8 cellular contexts compared by ENCODE assay signal in genomic region chr2:74554821-74555531, GRCh38. TPM values are rescaled to one million over a fixed set of nuclear protein-coding genes. Genes with fewer than 3 reads are reported as not detected.
A peak's percentile ranks its signal among the peaks of the same experiment; 100 is the strongest.
DNase-seq lines count a peak whose midpoint lies in the region; ATAC-seq and TF ChIP-seq lines count a peak whose summit lies in the region.

No MANE protein-coding gene starts in this region.

- H3K36me3 ChIP-seq in SU-DHL-6 (ENCODE audit: low read length) = no peaks in the 10 kb centered on the region

- H4K20me1 ChIP-seq in SU-DHL-6 (ENCODE audit: low read depth, low read length) = no peaks in the 10 kb centered on the region

- no peaks in the 10 kb centered on the region for H3K9me3 Mint-ChIP-seq in activated CD8-positive, alpha-beta memory T cell treated with anti-CD3 and anti-CD28 coated beads, Interleukin-2, amount 10 ng/mL, durations not matched to agents 7 days and 5 days (ENCODE audit: low read depth)

- H3K27ac ChIP-seq in SU-DHL-6 (ENCODE audit: low read depth, low read length) = no peak overlapping the region
- H3K27ac ChIP-seq in layer of hippocampus (ENCODE audit: low read depth, low read length) = peak overlapping the region; percentile 71

- H3K9me2 ChIP-seq in SU-DHL-6 (replicated peaks; ENCODE audit: insufficient read depth, low read length) = no peaks in the 10 kb centered on the region

- H3K27me3 ChIP-seq in SU-DHL-6 (ENCODE audit: low read length) (no peaks in the 10 kb centered on the region), layer of hippocampus (ENCODE audit: control insufficient read depth, insufficient read depth, low read length) (no peaks in the 10 kb centered on the region)

- H3K4me3 Mint-ChIP-seq in activated CD8-positive, alpha-beta memory T cell treated with anti-CD3 and anti-CD28 coated beads, Interleukin-2, amount 10 ng/mL, durations not matched to agents 7 days and 5 days = peak overlapping the region; percentile 91

- no peaks in the 10 kb centered on the region for H3K79me2 ChIP-seq in SU-DHL-6 (ENCODE audit: insufficient read depth, low read length)

- ATAC-seq in activated CD8-positive, alpha-beta memory T cell treated with anti-CD3 and anti-CD28 coated beads, Interleukin-2, amount 10 ng/mL, durations not matched to agents 7 days and 5 days = peak; percentile 63
- ATAC-seq in HG03045 (IDR thresholded peaks at IDR 0.05; ENCODE audit: unreplicated experiment) = peak; percentile 41

- H3K4me1 Mint-ChIP-seq in activated CD8-positive, alpha-beta memory T cell treated with anti-CD3 and anti-CD28 coated beads, Interleukin-2, amount 10 ng/mL, durations not matched to agents 7 days and 5 days = peaks cover 32% of the 10 kb centered on the region

- TF ChIP-seq CTCF in SU-DHL-6 (IDR thresholded peaks at IDR 0.05; ENCODE audit: insufficient read depth, low read length, poor library complexity, severe bottlenecking) (no peak), cardiac fibroblast (IDR thresholded peaks at IDR 0.05; ENCODE audit: low read depth, low read length) (peak; percentile 4)

- H3K4me2 ChIP-seq in SU-DHL-6 (ENCODE audit: low read depth, low read length, poor library complexity, severe bottlenecking) = peak overlapping the region; percentile 69

- peak overlapping the region; percentile 96 for H3K27ac Mint-ChIP-seq in activated CD8-positive, alpha-beta memory T cell treated with anti-CD3 and anti-CD28 coated beads, Interleukin-2, amount 10 ng/mL, durations not matched to agents 7 days and 5 days

- H3F3A ChIP-seq in SU-DHL-6 (ENCODE audit: insufficient read depth) = no peaks in the 10 kb centered on the region

- peak overlapping the region; percentile 95 for H2AFZ ChIP-seq in SU-DHL-6 (ENCODE audit: low read depth, low read length, severe bottlenecking)

- CTCF ChIA-PET in activated CD8-positive, alpha-beta memory T cell treated with anti-CD3 and anti-CD28 coated beads, Interleukin-2, amount 10 ng/mL, durations not matched to agents 7 days and 5 days (lab: Charles Lee) = interaction anchor here (0.8 to 15.0 kb wide), 5 partner anchors 12 to 32 kb away, joined by 3 to 124 read pairs (median 3); no protein-coding TSS in a partner anchor

- peak; percentile 64 for DNase-seq in activated CD8-positive, alpha-beta memory T cell treated with anti-CD3 and anti-CD28 coated beads, Interleukin-2, amount 10 ng/mL, durations not matched to agents 7 days and 5 days
- DNase-seq in activated CD8-positive, alpha-beta memory T cell treated with anti-CD3 and anti-CD28 coated beads for 24 hours = no peak
- DNase-seq in cardiac fibroblast (ENCODE audit: low read depth in 2 of 2) (peak; percentile 46 to 51), HPDE6-E6E7 (ENCODE audit: extremely low spot score) (no peak)
- DNase-seq in stimulated activated CD4-positive, alpha-beta T cell treated with anti-CD3 and anti-CD28 coated beads, Interleukin-4, amount 100 ng/mL, for 4 hours = peak; percentile 36 to 44

- H3K4me3 ChIP-seq in SU-DHL-6 (ENCODE audit: insufficient read depth, low read length, poor library complexity, severe bottlenecking) = peak overlapping the region; percentile 84
- H3K4me3 ChIP-seq in cardiac fibroblast (replicated peaks in 1 of 2; ENCODE audit: low read depth in 2 of 2, low read length in 2 of 2) = peak overlapping the region; percentile 93 to 95

- no peaks in the 10 kb centered on the region for H3K9me3 ChIP-seq in SU-DHL-6 (ENCODE audit: insufficient read depth, low read length)

- H3K27me3 Mint-ChIP-seq in activated CD8-positive, alpha-beta memory T cell treated with anti-CD3 and anti-CD28 coated beads, Interleukin-2, amount 10 ng/mL, durations not matched to agents 7 days and 5 days = peaks cover 13% of the 10 kb centered on the region

- peaks cover 10% of the 10 kb centered on the region for H3K36me3 Mint-ChIP-seq in activated CD8-positive, alpha-beta memory T cell treated with anti-CD3 and anti-CD28 coated beads, Interleukin-2, amount 10 ng/mL, durations not matched to agents 7 days and 5 days

- H3K9ac ChIP-seq in SU-DHL-6 (ENCODE audit: low read length) = peak overlapping the region; percentile 73

RNA-seq across cellular contexts. Expression of gene DOK1, which starts 0.5 kb away (rescaled TPM):
- total RNA-seq in activated CD8-positive, alpha-beta memory T cell treated with anti-CD3 and anti-CD28 coated beads, Interleukin-2, amount 10 ng/mL, durations not matched to agents 7 days and 5 days = 10 to 100 TPM; 47.1 to 52.1 TPM

RNA-seq across cellular contexts. Expression of gene LOXL3, which starts 1.2 kb away (rescaled TPM):
- 1 to 10 TPM in 1 of 2 experiments, under 1 TPM in 1; 0.76 to 1.8 TPM for total RNA-seq in activated CD8-positive, alpha-beta memory T cell treated with anti-CD3 and anti-CD28 coated beads, Interleukin-2, amount 10 ng/mL, durations not matched to agents 7 days and 5 days

RNA-seq across cellular contexts. Expression of gene HTRA2, which starts 25.2 kb away (rescaled TPM):
- total RNA-seq in activated CD8-positive, alpha-beta memory T cell treated with anti-CD3 and anti-CD28 coated beads, Interleukin-2, amount 10 ng/mL, durations not matched to agents 7 days and 5 days = 10 to 100 TPM; 52.2 to 87.2 TPM

RNA-seq across cellular contexts. Expression of gene AUP1, which starts 25.5 kb away (rescaled TPM):
- 100 to 1,000 TPM; 140 to 158 TPM for total RNA-seq in activated CD8-positive, alpha-beta memory T cell treated with anti-CD3 and anti-CD28 coated beads, Interleukin-2, amount 10 ng/mL, durations not matched to agents 7 days and 5 days

RNA-seq across cellular contexts. Expression of gene DQX1, which starts 28.9 kb away (rescaled TPM):
- total RNA-seq in activated CD8-positive, alpha-beta memory T cell treated with anti-CD3 and anti-CD28 coated beads, Interleukin-2, amount 10 ng/mL, durations not matched to agents 7 days and 5 days = under 1 TPM; 0.38 to 0.94 TPM

Comparison
In these comparisons a context has a peak if more than half of its experiments do, and no peak if none do; other contexts are left out.
1. DNase-seq: peak in activated CD8-positive, alpha-beta memory T cell treated with anti-CD3 and anti-CD28 coated beads, Interleukin-2, amount 10 ng/mL, durations not matched to agents 7 days and 5 days (single experiment), cardiac fibroblast (2 of 2) and stimulated activated CD4-positive, alpha-beta T cell treated with anti-CD3 and anti-CD28 coated beads, Interleukin-4, amount 100 ng/mL, for 4 hours (2 of 2); none in activated CD8-positive, alpha-beta memory T cell treated with anti-CD3 and anti-CD28 coated beads for 24 hours (single experiment) and HPDE6-E6E7 (single experiment).